In genomic region chr12:16168078-16168477, GRCh38 we compare ENCODE assay signal across 29 cellular contexts.
"Had no signal": no experiment of that assay in that cellular context is flagged by ENCODE, and none has a peak within 500 bp of the region (broad histone marks: within the 10 kb centered on the region; RNA-seq: fewer than 3 reads in every experiment).

No MANE protein-coding gene starts in this region.

- H3K27ac ChIP-seq: brain microvascular endothelial cell, neural progenitor cell, parathyroid adenoma, psoas muscle, sigmoid colon, tibial nerve, WERI-Rb-1 had no signal

- H3K4me3 Mint-ChIP-seq: activated naive CD4-positive, alpha-beta T cell treated with anti-CD3 and anti-CD28 coated beads, Interleukin-2, amount 10 ng/mL, durations not matched to agents 7 days and 5 days; activated naive CD8-positive, alpha-beta T cell treated with anti-CD3 and anti-CD28 coated beads, Interleukin-2, amount 10 ng/mL, durations not matched to agents 7 days and 5 days; central memory CD8-positive, alpha-beta T cell; memory B cell; naive thymus-derived CD4-positive, alpha-beta T cell; neural progenitor cell; stimulated activated memory B cell treated with anti-CD40 and anti-IgM and Interleukin-4, amounts not matched to agents 10 μg/mL and 1 μg/mL and 100 μg/mL, for 72 hours; stimulated activated naive CD8-positive, alpha-beta T cell treated with anti-CD3 and anti-CD28 coated beads, Interleukin-15, amount 100 ng/mL, for 72 hours; T-helper 1 cell treated with Interleukin-12 subunit alpha and Interleukin-12 subunit beta and Interleukin-4 antibody, amounts not matched to agents 30 μg/mL and 1 μg/mL, for 36 hours had no signal

- H3K9me3 ChIP-seq: psoas muscle, sigmoid colon, tibial nerve had no signal

- ATAC-seq: activated CD4-positive, CD25-positive, alpha-beta regulatory T cell treated with anti-CD3 and anti-CD28 coated beads, Interleukin-2, amount 50 U/mL, for 24 hours; naive thymus-derived CD4-positive, alpha-beta T cell; psoas muscle; stimulated activated memory B cell treated with anti-CD40 and anti-IgM and Interleukin-4, amounts not matched to agents 10 μg/mL and 1 μg/mL and 100 μg/mL, for 72 hours; stimulated activated naive CD8-positive, alpha-beta T cell treated with anti-CD3 and anti-CD28 coated beads, Interleukin-15, amount 100 ng/mL, for 72 hours had no signal

- H3K27me3 ChIP-seq: brain microvascular endothelial cell, sigmoid colon, tibial nerve had no signal

- H3K4me1 Mint-ChIP-seq: activated naive CD4-positive, alpha-beta T cell treated with anti-CD3 and anti-CD28 coated beads, Interleukin-2, amount 10 ng/mL, durations not matched to agents 7 days and 5 days; activated naive CD8-positive, alpha-beta T cell treated with anti-CD3 and anti-CD28 coated beads, Interleukin-2, amount 10 ng/mL, durations not matched to agents 7 days and 5 days; central memory CD8-positive, alpha-beta T cell; memory B cell; naive thymus-derived CD4-positive, alpha-beta T cell; stimulated activated memory B cell treated with anti-CD40 and anti-IgM and Interleukin-4, amounts not matched to agents 10 μg/mL and 1 μg/mL and 100 μg/mL, for 72 hours; stimulated activated naive CD8-positive, alpha-beta T cell treated with anti-CD3 and anti-CD28 coated beads, Interleukin-15, amount 100 ng/mL, for 72 hours had no signal

- H3K4me3 ChIP-seq: neural progenitor cell, psoas muscle, sigmoid colon, tibial nerve had no signal

- H3K4me1 ChIP-seq: parathyroid adenoma, psoas muscle, tibial nerve had no signal

- H2AFZ ChIP-seq: neural progenitor cell, parathyroid adenoma had no signal

- H3K27me3 Mint-ChIP-seq: activated naive CD4-positive, alpha-beta T cell treated with anti-CD3 and anti-CD28 coated beads, Interleukin-2, amount 10 ng/mL, durations not matched to agents 7 days and 5 days; activated naive CD8-positive, alpha-beta T cell treated with anti-CD3 and anti-CD28 coated beads, Interleukin-2, amount 10 ng/mL, durations not matched to agents 7 days and 5 days; central memory CD8-positive, alpha-beta T cell; stimulated activated memory B cell treated with anti-CD40 and anti-IgM and Interleukin-4, amounts not matched to agents 10 μg/mL and 1 μg/mL and 100 μg/mL, for 72 hours; stimulated activated naive CD8-positive, alpha-beta T cell treated with anti-CD3 and anti-CD28 coated beads, Interleukin-15, amount 100 ng/mL, for 72 hours had no signal

- H3K27ac Mint-ChIP-seq: activated naive CD4-positive, alpha-beta T cell treated with anti-CD3 and anti-CD28 coated beads, Interleukin-2, amount 10 ng/mL, durations not matched to agents 7 days and 5 days; activated naive CD8-positive, alpha-beta T cell treated with anti-CD3 and anti-CD28 coated beads, Interleukin-2, amount 10 ng/mL, durations not matched to agents 7 days and 5 days; memory B cell; naive thymus-derived CD4-positive, alpha-beta T cell; neural progenitor cell; stimulated activated memory B cell treated with anti-CD40 and anti-IgM and Interleukin-4, amounts not matched to agents 10 μg/mL and 1 μg/mL and 100 μg/mL, for 72 hours; stimulated activated naive CD8-positive, alpha-beta T cell treated with anti-CD3 and anti-CD28 coated beads, Interleukin-15, amount 100 ng/mL, for 72 hours; T-helper 1 cell treated with Interleukin-12 subunit alpha and Interleukin-12 subunit beta and Interleukin-4 antibody, amounts not matched to agents 30 μg/mL and 1 μg/mL, for 36 hours had no signal

- DNase-seq: activated CD4-positive, alpha-beta T cell treated with anti-CD3 and anti-CD28 coated beads for 48 hours; activated CD4-positive, alpha-beta T cell treated with anti-CD3 and anti-CD28 coated beads, Interleukin-2, amount 50 U/mL, for 48 hours; activated CD8-positive, alpha-beta memory T cell treated with anti-CD3 and anti-CD28 coated beads, Interleukin-2, amount 50 U/mL, for 4 hours; activated gamma-delta T cell; activated naive CD4-positive, alpha-beta T cell treated with anti-CD3 and anti-CD28 coated beads, Interleukin-2, amount 10 ng/mL, durations not matched to agents 7 days and 5 days; activated naive CD8-positive, alpha-beta T cell treated with anti-CD3 and anti-CD28 coated beads, Interleukin-2, amount 10 ng/mL, durations not matched to agents 7 days and 5 days; activated T-cell treated with anti-CD3 and anti-CD28 coated beads, Interleukin-2, amount 50 U/mL, for 1 hour; brain microvascular endothelial cell; dermis blood vessel endothelial cell; effector CD4-positive, alpha-beta T cell; head of caudate nucleus; naive thymus-derived CD4-positive, alpha-beta T cell; occipital lobe; psoas muscle; sigmoid colon; small intestine; stimulated activated CD4-positive, alpha-beta T cell treated with anti-CD3 and anti-CD28 coated beads, Interleukin-4, amount 100 ng/mL, for 4 hours; stimulated activated CD8-positive, alpha-beta memory T cell treated with anti-CD3 and anti-CD28 coated beads, Interleukin-4, amount 100 ng/mL, for 48 hours; stimulated activated naive CD8-positive, alpha-beta T cell treated with anti-CD3 and anti-CD28 coated beads, Interleukin-15, amount 100 ng/mL, for 72 hours; T-helper 9 cell; WERI-Rb-1 had no signal

- H3K36me3 Mint-ChIP-seq: activated naive CD4-positive, alpha-beta T cell treated with anti-CD3 and anti-CD28 coated beads, Interleukin-2, amount 10 ng/mL, durations not matched to agents 7 days and 5 days; activated naive CD8-positive, alpha-beta T cell treated with anti-CD3 and anti-CD28 coated beads, Interleukin-2, amount 10 ng/mL, durations not matched to agents 7 days and 5 days; memory B cell; naive thymus-derived CD4-positive, alpha-beta T cell; neural progenitor cell; stimulated activated memory B cell treated with anti-CD40 and anti-IgM and Interleukin-4, amounts not matched to agents 10 μg/mL and 1 μg/mL and 100 μg/mL, for 72 hours had no signal

- H3K4me2 ChIP-seq: neural progenitor cell had no signal

- H3K36me3 ChIP-seq: brain microvascular endothelial cell, neural progenitor cell, sigmoid colon, tibial nerve, WERI-Rb-1 had no signal

- H3K9me3 Mint-ChIP-seq: activated naive CD4-positive, alpha-beta T cell treated with anti-CD3 and anti-CD28 coated beads, Interleukin-2, amount 10 ng/mL, durations not matched to agents 7 days and 5 days; activated naive CD8-positive, alpha-beta T cell treated with anti-CD3 and anti-CD28 coated beads, Interleukin-2, amount 10 ng/mL, durations not matched to agents 7 days and 5 days; central memory CD8-positive, alpha-beta T cell; memory B cell; neural progenitor cell; stimulated activated naive CD8-positive, alpha-beta T cell treated with anti-CD3 and anti-CD28 coated beads, Interleukin-15, amount 100 ng/mL, for 72 hours; T-helper 1 cell treated with Interleukin-12 subunit alpha and Interleukin-12 subunit beta and Interleukin-4 antibody, amounts not matched to agents 30 μg/mL and 1 μg/mL, for 36 hours had no signal

- H3K79me2 ChIP-seq: parathyroid adenoma had no signal
